ENCODE assay signal across 17 cellular contexts in the genomic region with DNA sequence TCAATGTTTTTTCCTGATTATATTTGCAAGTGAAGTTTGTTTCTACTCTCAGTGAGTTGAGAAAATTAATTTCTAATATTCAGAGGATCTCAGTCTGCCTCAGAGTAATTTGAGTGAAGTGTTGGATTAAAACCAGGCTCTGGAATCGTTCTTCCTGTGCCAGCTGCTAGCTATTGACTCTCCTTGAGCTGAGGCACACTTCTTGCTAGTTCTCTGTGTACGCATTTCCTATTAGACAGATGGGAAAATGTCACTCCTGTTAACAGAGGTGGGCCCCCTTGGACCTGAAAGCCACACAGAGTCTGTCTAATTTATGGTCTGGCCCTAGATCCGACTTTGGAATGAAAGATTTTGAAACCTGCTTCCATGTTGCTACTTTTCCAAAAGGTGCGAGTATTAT.
A peak's percentile ranks its signal among the peaks of the same experiment; 100 is the strongest.
DNase-seq lines count a peak whose midpoint lies in the region; ATAC-seq and TF ChIP-seq lines count a peak whose summit lies in the region.
"Had no signal": no experiment of that assay in that cellular context is flagged by ENCODE, and none has a peak within 500 bp of the region (broad histone marks: within the 10 kb centered on the region; RNA-seq: fewer than 3 reads in every experiment).

No MANE protein-coding gene starts in this region.

- H3K4me1 Mint-ChIP-seq in CD4-positive, alpha-beta memory T cell, result peaks cover 0 to 2% (median 0%) of the 10 kb centered on the region in 4 donors

- H3K4me3 ChIP-seq in endocrine pancreas (ENCODE audit: control insufficient read depth, insufficient read depth, low read length), result no peak overlapping the region
- no peak overlapping the region for H3K4me3 ChIP-seq in CD4-positive, alpha-beta memory T cell (ENCODE audit: low read length in 2 of 2)
- H3K4me3 ChIP-seq in adrenal gland, result no peak overlapping the region
- H3K4me3 ChIP-seq: testis had no signal

- intact Hi-C loops in CD4-positive, alpha-beta memory T cell (cut with micrococcal nuclease), result no loop called here
- intact Hi-C loops in adrenal gland (cut with DNase I), result no loop called here

- no peaks in the 10 kb centered on the region for H3K36me3 Mint-ChIP-seq in CD4-positive, alpha-beta memory T cell
- H3K36me3 Mint-ChIP-seq: CD14-positive monocyte; natural killer cell; stimulated activated naive B cell treated with anti-CD40 and anti-IgM and Interleukin-4, amounts not matched to agents 10 μg/mL and 1 μg/mL and 100 μg/mL, for 72 hours had no signal

- H3K9ac ChIP-seq in endocrine pancreas (ENCODE audit: control insufficient read depth, insufficient read depth, low read length), result peak overlapping the region; percentile 3

- no peak for TF ChIP-seq CTCF in adrenal gland (IDR thresholded peaks at IDR 0.05)

- H3K4me1 ChIP-seq in endocrine pancreas (ENCODE audit: control insufficient read depth, insufficient read depth, low read length), result no peaks in the 10 kb centered on the region
- H3K4me1 ChIP-seq in CD4-positive, alpha-beta memory T cell (ENCODE audit: insufficient read depth, low read length), result no peaks in the 10 kb centered on the region
- H3K4me1 ChIP-seq in adrenal gland (replicated peaks in 1 of 2), result no peaks in the 10 kb centered on the region
- H3K4me1 ChIP-seq: testis had no signal

- no peak overlapping the region for H3K27ac Mint-ChIP-seq in CD4-positive, alpha-beta memory T cell
- H3K27ac Mint-ChIP-seq: CD14-positive monocyte; dendritic cell treated with granulocyte-macrophage colony-stimulating factor and Interleukin-4, amounts not matched to agents 40 ng/mL and 50 ng/mL, for 4 days; natural killer cell; progenitor cell of endocrine pancreas; stimulated activated naive B cell treated with anti-CD40 and anti-IgM and Interleukin-4, amounts not matched to agents 10 μg/mL and 1 μg/mL and 100 μg/mL, for 72 hours had no signal

- H3K36me3 ChIP-seq in endocrine pancreas (ENCODE audit: control insufficient read depth, insufficient read depth, low read length) (no peaks in the 10 kb centered on the region), adrenal gland (replicated peaks in 1 of 2) (no peaks in the 10 kb centered on the region)
- H3K36me3 ChIP-seq in CD4-positive, alpha-beta memory T cell (ENCODE audit: insufficient read depth, low read length), result no peaks in the 10 kb centered on the region

- POLR2A ChIA-PET in CD4-positive, alpha-beta memory T cell (lab: Charles Lee; ENCODE audit: partially characterized antibody), result no interaction called here

- H3K9me3 ChIP-seq in endocrine pancreas (ENCODE audit: control insufficient read depth, low read length) (no peaks in the 10 kb centered on the region), adrenal gland (replicated peaks in 1 of 3) (no peaks in the 10 kb centered on the region)
- H3K9me3 ChIP-seq in CD4-positive, alpha-beta memory T cell (ENCODE audit: control insufficient read depth in 1 of 2, low read length in 2 of 2), result no peaks in the 10 kb centered on the region
- H3K9me3 ChIP-seq: testis had no signal

- no peak for ATAC-seq in GM21423 (IDR thresholded peaks at IDR 0.05; ENCODE audit: unreplicated experiment)
- ATAC-seq: left cardiac atrium; natural killer cell; stimulated activated naive B cell treated with anti-CD40 and anti-IgM and Interleukin-4, amounts not matched to agents 10 μg/mL and 1 μg/mL and 100 μg/mL, for 72 hours had no signal

- H3K9me3 Mint-ChIP-seq in CD4-positive, alpha-beta memory T cell, result no peaks in the 10 kb centered on the region
- H3K9me3 Mint-ChIP-seq: dendritic cell treated with granulocyte-macrophage colony-stimulating factor and Interleukin-4, amounts not matched to agents 40 ng/mL and 50 ng/mL, for 4 days; natural killer cell had no signal

- TF ChIP-seq POLR2A in adrenal gland (IDR thresholded peaks at IDR 0.05), result no peak

- CTCF ChIA-PET in CD4-positive, alpha-beta memory T cell (lab: Charles Lee; ENCODE audit: partially characterized antibody), result no interaction called here

- no peak overlapping the region for H3K27ac ChIP-seq in CD4-positive, alpha-beta memory T cell (ENCODE audit: low read depth, low read length)
- no peak overlapping the region for H3K27ac ChIP-seq in adrenal gland

- H3K27me3 Mint-ChIP-seq in CD4-positive, alpha-beta memory T cell, result peaks cover 5 to 6% of the 10 kb centered on the region in 2 donors
- H3K27me3 Mint-ChIP-seq: dendritic cell treated with granulocyte-macrophage colony-stimulating factor and Interleukin-4, amounts not matched to agents 40 ng/mL and 50 ng/mL, for 4 days; progenitor cell of endocrine pancreas had no signal

- H3K4me3 Mint-ChIP-seq in CD4-positive, alpha-beta memory T cell, result no peak overlapping the region
- H3K4me3 Mint-ChIP-seq: CD14-positive monocyte; dendritic cell treated with granulocyte-macrophage colony-stimulating factor and Interleukin-4, amounts not matched to agents 40 ng/mL and 50 ng/mL, for 4 days; natural killer cell; stimulated activated naive B cell treated with anti-CD40 and anti-IgM and Interleukin-4, amounts not matched to agents 10 μg/mL and 1 μg/mL and 100 μg/mL, for 72 hours had no signal

- H3K27me3 ChIP-seq in endocrine pancreas (ENCODE audit: control insufficient read depth, insufficient read depth, low read length), result no peaks in the 10 kb centered on the region
- no peaks in the 10 kb centered on the region for H3K27me3 ChIP-seq in CD4-positive, alpha-beta memory T cell (ENCODE audit: insufficient read depth, low read length)
- no peaks in the 10 kb centered on the region for H3K27me3 ChIP-seq in adrenal gland
- H3K27me3 ChIP-seq: testis had no signal

- WGBS in adrenal gland, 4 donors, result 69 to 75% (median 72%) methylated on average over 4 of the region's 4 CpGs

- DNase-seq in DMS79 (lab: John Stamatoyannopoulos, UW), result peak; percentile 27
- peak; percentile 75 for DNase-seq in NCI-H1417 treated with DMSO at 0.1 percent for 48 hours (lab: John Stamatoyannopoulos, UW)
- peak; percentile 89 for DNase-seq in NCI-H524 treated with DMSO at 0.1 percent for 48 hours (lab: John Stamatoyannopoulos, UW)
- DNase-seq in CD4-positive, alpha-beta memory T cell, result no peak
- DNase-seq in adrenal gland, result no peak
- no peak for DNase-seq in GM19238 (ENCODE audit: insufficient read length, low spot score)
- DNase-seq: activated gamma-delta T cell; left cardiac atrium; natural killer cell; Right ventricle myocardium superior; stimulated activated naive B cell treated with anti-CD40 and anti-IgM and Interleukin-4, amounts not matched to agents 10 μg/mL and 1 μg/mL and 100 μg/mL, for 72 hours; testis had no signal

Comparison
In these comparisons a context has a peak if more than half of its experiments do, and no peak if none do; other contexts are left out.
1. DNase-seq: peak in DMS79 (single experiment), NCI-H1417 treated with DMSO at 0.1 percent for 48 hours (single experiment) and NCI-H524 treated with DMSO at 0.1 percent for 48 hours (single experiment); none in CD4-positive, alpha-beta memory T cell (0 of 5), adrenal gland (0 of 7) and GM19238 (single experiment).